In the genomic region with DNA sequence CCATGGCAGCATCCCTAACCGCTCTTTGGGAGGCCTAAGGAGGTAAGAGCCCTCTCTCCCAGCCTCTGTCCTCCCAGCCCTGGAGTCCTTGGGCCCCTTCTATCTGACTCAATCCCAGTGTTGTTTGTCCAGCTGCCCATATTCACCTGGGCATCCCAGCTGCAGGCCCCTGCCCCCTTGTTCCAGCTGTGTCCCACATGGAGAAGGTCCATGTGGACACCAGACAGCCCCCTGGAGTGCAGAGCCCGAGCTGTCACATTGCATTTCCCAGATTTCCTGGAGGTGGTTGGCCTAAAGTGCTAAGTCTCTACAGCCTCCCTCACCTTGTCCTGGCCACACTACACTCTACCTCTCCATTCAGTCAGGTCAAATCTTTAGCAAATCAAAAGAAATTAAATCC, we compare ENCODE assay signal across 20 cellular contexts. TPM values are rescaled to one million over a fixed set of nuclear protein-coding genes. Genes with fewer than 3 reads are reported as not detected.
A peak's percentile ranks its signal among the peaks of the same experiment; 100 is the strongest.
DNase-seq lines count a peak whose midpoint lies in the region; ATAC-seq, FAIRE-seq and TF ChIP-seq lines count a peak whose summit lies in the region.
"Had no signal": no experiment of that assay in that cellular context is flagged by ENCODE, and none has a peak within 500 bp of the region (broad histone marks: within the 10 kb centered on the region; RNA-seq: fewer than 3 reads in every experiment).

No MANE protein-coding gene starts in this region.

- DNase-seq in left ventricle myocardium inferior (no peak), heart right ventricle (no peak), HepG2 (ENCODE audit: low spot score) (no peak), posterior vena cava (ENCODE audit: low spot score) (peak; percentile 65), AG08396 (ENCODE audit: low spot score) (no peak), activated gamma-delta T cell (lab: John Stamatoyannopoulos, UW) (no peak)
- no peak for DNase-seq in activated CD4-positive, alpha-beta T cell treated with anti-CD3 and anti-CD28 coated beads for 36 hours
- DNase-seq in activated CD8-positive, alpha-beta T cell treated with anti-CD3 and anti-CD28 coated beads, Interleukin-2, amount 10 ng/mL, durations not matched to agents 7 days and 5 days = no peak
- DNase-seq: AML-193; CD4-positive, alpha-beta T cell; NCI-H1048; NCI-H1694; NCI-H2107; NCI-H345; NCI-H69 had no signal

- TF ChIP-seq CTCF in left ventricle myocardium inferior (IDR thresholded peaks at IDR 0.05; ENCODE audit: borderline replicate concordance) (no peak), heart right ventricle (IDR thresholded peaks at IDR 0.05) (no peak), HepG2 (CRISPR knock-in tag; IDR thresholded peaks at IDR 0.05) (0 out of 2 replicates have a peak, but pooled peaks have one; percentile 2)

- H3K4me1 Mint-ChIP-seq in activated CD4-positive, alpha-beta T cell treated with anti-CD3 and anti-CD28 coated beads for 36 hours = peaks cover 16% of the 10 kb centered on the region
- peaks cover 45% of the 10 kb centered on the region for H3K4me1 Mint-ChIP-seq in activated CD8-positive, alpha-beta T cell treated with anti-CD3 and anti-CD28 coated beads, Interleukin-2, amount 10 ng/mL, durations not matched to agents 7 days and 5 days (ENCODE audit: low read depth)

- no peak for TF ChIP-seq EP300 in HepG2 (IDR thresholded peaks at IDR 0.05; ENCODE audit: low read depth in 2 of 2, low read length in 2 of 2)
- no peak for TF ChIP-seq EP300 in HepG2 (CRISPR knock-in tag; IDR thresholded peaks at IDR 0.05; ENCODE audit: borderline replicate concordance)

- in situ Hi-C loops in HepG2 (cut with HindIII; ENCODE audit: extremely low pct_ligation_motif_present, low pct_unique_long_range_greater_than_20kb) = no loop called here

- no peaks in the 10 kb centered on the region for H3K36me3 Mint-ChIP-seq in activated CD4-positive, alpha-beta T cell treated with anti-CD3 and anti-CD28 coated beads for 36 hours (ENCODE audit: low read depth)
- H3K36me3 Mint-ChIP-seq in activated CD8-positive, alpha-beta T cell treated with anti-CD3 and anti-CD28 coated beads, Interleukin-2, amount 10 ng/mL, durations not matched to agents 7 days and 5 days (ENCODE audit: low read depth) = no peaks in the 10 kb centered on the region

- no TSS peak for BruUV-seq in HepG2 (replicated peaks; lab: Mats Ljungman, UMichigan)

- intact Hi-C loops in left ventricle myocardium inferior (cut with micrococcal nuclease) (no loop called here), heart right ventricle (cut with DNase I) (no loop called here), HepG2 (cut with micrococcal nuclease; ENCODE audit: unreplicated experiment) (loop anchor here (5.0 kb wide), 1 partner anchor 66 kb away; no protein-coding TSS in a partner anchor), posterior vena cava (cut with DNase I) (no loop called here)
- intact Hi-C loops in activated CD4-positive, alpha-beta T cell treated with anti-CD3 and anti-CD28 coated beads for 36 hours (cut with DNase I, micrococcal nuclease) = no loop called here

- H3K4me1 ChIP-seq in left ventricle myocardium inferior (peaks cover 58% of the 10 kb centered on the region), heart right ventricle (peaks cover 10 to 57% (median 44%) of the 10 kb centered on the region in 9 donors), HepG2 (ENCODE audit: insufficient read depth, low read length) (peaks cover 93% of the 10 kb centered on the region)

- no peaks in the 10 kb centered on the region for H3K9me3 Mint-ChIP-seq in activated CD4-positive, alpha-beta T cell treated with anti-CD3 and anti-CD28 coated beads for 36 hours (ENCODE audit: low read depth)
- H3K9me3 Mint-ChIP-seq in activated CD8-positive, alpha-beta T cell treated with anti-CD3 and anti-CD28 coated beads, Interleukin-2, amount 10 ng/mL, durations not matched to agents 7 days and 5 days (ENCODE audit: insufficient read depth) = no peaks in the 10 kb centered on the region
- H3K9me3 Mint-ChIP-seq: CD4-positive, alpha-beta T cell; GM23338 had no signal

- no peak overlapping the region for H3K27ac Mint-ChIP-seq in activated CD4-positive, alpha-beta T cell treated with anti-CD3 and anti-CD28 coated beads for 36 hours
- no peak overlapping the region for H3K27ac Mint-ChIP-seq in activated CD8-positive, alpha-beta T cell treated with anti-CD3 and anti-CD28 coated beads, Interleukin-2, amount 10 ng/mL, durations not matched to agents 7 days and 5 days
- H3K27ac Mint-ChIP-seq: CD4-positive, alpha-beta T cell; GM23338 had no signal

- no peaks in the 10 kb centered on the region for H3K79me2 ChIP-seq in HepG2 (ENCODE audit: insufficient read depth, low read length)

- H3K27me3 ChIP-seq in left ventricle myocardium inferior (ENCODE audit: low read depth) (no peaks in the 10 kb centered on the region), heart right ventricle (no peaks in the 10 kb centered on the region), HepG2 (ENCODE audit: control insufficient read depth in 1 of 2, insufficient read depth in 2 of 2, low read length in 2 of 2) (no peaks in the 10 kb centered on the region; a peak in 1 of 5 replicates)

- H2AFZ ChIP-seq in HepG2 (ENCODE audit: low read length) = no peak overlapping the region
- H2AFZ ChIP-seq: GM23338 had no signal

- TF ChIP-seq RAD21 in HepG2 (CRISPR knock-in tag; IDR thresholded peaks at IDR 0.05) = no peak

- H3K4me3 Mint-ChIP-seq in activated CD4-positive, alpha-beta T cell treated with anti-CD3 and anti-CD28 coated beads for 36 hours = no peak overlapping the region
- no peak overlapping the region for H3K4me3 Mint-ChIP-seq in activated CD8-positive, alpha-beta T cell treated with anti-CD3 and anti-CD28 coated beads, Interleukin-2, amount 10 ng/mL, durations not matched to agents 7 days and 5 days
- H3K4me3 Mint-ChIP-seq: CD4-positive, alpha-beta T cell; GM23338 had no signal

- FAIRE-seq in HepG2 (lab: Jason Lieb, UNC) = no peak
- FAIRE-seq: A204.1, HTR-8/SVneo, K562 had no signal

- no peaks in the 10 kb centered on the region for H3K27me3 Mint-ChIP-seq in activated CD4-positive, alpha-beta T cell treated with anti-CD3 and anti-CD28 coated beads for 36 hours
- peaks cover 2% of the 10 kb centered on the region for H3K27me3 Mint-ChIP-seq in activated CD8-positive, alpha-beta T cell treated with anti-CD3 and anti-CD28 coated beads, Interleukin-2, amount 10 ng/mL, durations not matched to agents 7 days and 5 days (ENCODE audit: low read depth)
- H3K27me3 Mint-ChIP-seq: CD4-positive, alpha-beta T cell had no signal

- ATAC-seq in heart right ventricle (no peak), HepG2 (no peak)
- ATAC-seq in activated CD4-positive, alpha-beta T cell treated with anti-CD3 and anti-CD28 coated beads for 36 hours = no peak
- ATAC-seq in activated CD8-positive, alpha-beta T cell treated with anti-CD3 and anti-CD28 coated beads, Interleukin-2, amount 10 ng/mL, durations not matched to agents 7 days and 5 days = no peak
- ATAC-seq: GM23338, K562 had no signal

- no peak overlapping the region for H3K4me3 ChIP-seq in left ventricle myocardium inferior
- H3K4me3 ChIP-seq in heart right ventricle = no peak overlapping the region
- no peak overlapping the region for H3K4me3 ChIP-seq in HepG2 (replicated peaks in 1 of 3; ENCODE audit: insufficient read depth in 1 of 3, low read depth in 2 of 3, low read length in 3 of 3)
- H3K4me3 ChIP-seq: GM23338, K562, SK-N-MC had no signal

- WGBS in heart right ventricle, 2 donors = 93 to 97% methylated on average over 2 of the region's 2 CpGs
- WGBS in HepG2 (ENCODE audit: low lambda C conversion rate) = 97% methylated on average over 2 of the region's 2 CpGs

- POLR2A ChIA-PET in HepG2 (lab: Yijun Ruan, JAX) = interaction anchor here (1.7 to 2.2 kb wide), 4 partner anchors 11 to 36 kb away, joined by 6 to 14 read pairs (median 8); no protein-coding TSS in a partner anchor
- POLR2A ChIA-PET in activated CD4-positive, alpha-beta T cell treated with anti-CD3 and anti-CD28 coated beads for 36 hours (lab: Charles Lee) = interaction anchor here (2.0 kb wide), 1 partner anchor 12 kb away, joined by 6 read pairs; no protein-coding TSS in a partner anchor
- POLR2A ChIA-PET in activated CD8-positive, alpha-beta T cell treated with anti-CD3 and anti-CD28 coated beads, Interleukin-2, amount 10 ng/mL, durations not matched to agents 7 days and 5 days (lab: Charles Lee) = interaction anchor here (0.5 to 0.8 kb wide), 2 partner anchors 12 to 140 kb away, joined by 3 to 4 read pairs; no protein-coding TSS in a partner anchor

- H3K9me3 ChIP-seq in left ventricle myocardium inferior (replicated peaks) (no peaks in the 10 kb centered on the region), heart right ventricle (no peaks in the 10 kb centered on the region), HepG2 (ENCODE audit: low read length) (no peaks in the 10 kb centered on the region)

- no peaks in the 10 kb centered on the region for H3K36me3 ChIP-seq in left ventricle myocardium inferior
- no peaks in the 10 kb centered on the region for H3K36me3 ChIP-seq in heart right ventricle
- H3K36me3 ChIP-seq in HepG2 (replicated peaks in 1 of 2; ENCODE audit: control insufficient read depth in 1 of 2, insufficient read depth in 2 of 2, low read length in 2 of 2) = no peaks in the 10 kb centered on the region

- H4K20me1 ChIP-seq in HepG2 (ENCODE audit: insufficient read depth, low read length) = no peaks in the 10 kb centered on the region

- no peak overlapping the region for H3K9ac ChIP-seq in HepG2 (ENCODE audit: insufficient read depth, low read depth, low read length)

- TF ChIP-seq POLR2A in HepG2 (IDR thresholded peaks at IDR 0.05; ENCODE audit: insufficient read depth in 1 of 2, low read depth in 2 of 2, low read length in 2 of 2) = no peak

- H3K27ac ChIP-seq in left ventricle myocardium inferior (replicated peaks) (peak overlapping the region; percentile 89), heart right ventricle (peak overlapping the region in 5 of 10 donors; percentile 61 to 87 (median 85)), HepG2 (ENCODE audit: extremely low read length, insufficient read depth, low read length) (no peak overlapping the region)

- CTCF ChIA-PET in HepG2 (lab: Yijun Ruan, JAX; ENCODE audit: low intra/inter-chr PET ratio, low total read pairs) = no interaction called here
- CTCF ChIA-PET in activated CD4-positive, alpha-beta T cell treated with anti-CD3 and anti-CD28 coated beads for 36 hours (lab: Charles Lee) = interaction anchor here (0.6 to 1.6 kb wide), 6 partner anchors 12 to 174 kb away, joined by 3 to 9 read pairs (median 4); no protein-coding TSS in a partner anchor
- CTCF ChIA-PET in activated CD8-positive, alpha-beta T cell treated with anti-CD3 and anti-CD28 coated beads, Interleukin-2, amount 10 ng/mL, durations not matched to agents 7 days and 5 days (lab: Charles Lee) = interaction anchor here (0.8 to 2.2 kb wide), 8 partner anchors 9 to 174 kb away, joined by 3 to 17 read pairs (median 4); no protein-coding TSS in a partner anchor

- H3K4me2 ChIP-seq in HepG2 (ENCODE audit: low read depth, low read length) = no peak overlapping the region
- H3K4me2 ChIP-seq: GM23338 had no signal

RNA-seq across cellular contexts. Expression of a gene that starts 42.5 kb away (rescaled TPM):
- total RNA-seq in left ventricle myocardium inferior = 2.2 TPM
- total RNA-seq in heart right ventricle = 10 to 100 TPM in 1 of 10 donors, 1 to 10 TPM in 9; 1.0 to 13.0 (median 2.1) TPM
- polyA plus RNA-seq in heart right ventricle = 1 to 10 TPM; 1.0 to 1.3 TPM
- 8.6 and 9.4 TPM in 2 replicates for total RNA-seq in HepG2 (2016; rRNA removed; fragmentation: Illumina TruSeq; extraction: Trizol)
- 1.8 and 2.1 TPM in 2 replicates for total RNA-seq in HepG2 (2016; cell fraction: cytosol; rRNA removed; fragmentation: Illumina TruSeq; extraction: Trizol; ENCODE audit: low read depth)
- total RNA-seq in HepG2 (2016; cell fraction: insoluble cytoplasmic fraction; rRNA removed; fragmentation: Illumina TruSeq; extraction: Trizol) = 6.4 and 9.6 TPM in 2 replicates
- 4.3 and 5.2 TPM in 2 replicates for total RNA-seq in HepG2 (2016; cell fraction: membrane; rRNA removed; fragmentation: Illumina TruSeq; extraction: Trizol)
- 10.2 and 10.4 TPM in 2 replicates for total RNA-seq in HepG2 (2016; cell fraction: nucleus; rRNA removed; fragmentation: Illumina TruSeq; extraction: Trizol)
- polyA plus RNA-seq in HepG2 (2011; rRNA removed) = 5.8 and 9.1 TPM in 2 replicates
- polyA plus RNA-seq in HepG2 (2011; cell fraction: cytosol; rRNA removed) = 4.3 and 4.7 TPM in 2 replicates
- polyA plus RNA-seq in HepG2 (2011; cell fraction: nucleus; rRNA removed) = 34.6 and 36.0 TPM in 2 replicates
- 9.7 and 12.9 TPM in 2 replicates for polyA plus RNA-seq in HepG2 (2012)
- polyA plus RNA-seq in HepG2 (2016; cell fraction: cytosol; fragmentation: Illumina TruSeq; extraction: Trizol; ENCODE audit: low read depth) = 1.3 TPM in 2 replicates
- 4.3 and 6.8 TPM in 2 replicates for polyA plus RNA-seq in HepG2 (2016; cell fraction: insoluble cytoplasmic fraction; fragmentation: Illumina TruSeq; extraction: Trizol; ENCODE audit: low read depth)
- 3.3 TPM in 2 replicates for polyA plus RNA-seq in HepG2 (2016; cell fraction: membrane; fragmentation: Illumina TruSeq; extraction: Trizol; ENCODE audit: low read depth)
- 14.7 and 15.0 TPM in 2 replicates for polyA plus RNA-seq in HepG2 (2016; cell fraction: nucleus; fragmentation: Illumina TruSeq; extraction: Trizol; ENCODE audit: insufficient read depth, low read depth)
- 3.6 and 13.9 TPM in 2 replicates for polyA minus RNA-seq in HepG2 (2011; rRNA and poly(A)+ RNA removed; ENCODE audit: low replicate concordance)
- 5.2 and 5.3 TPM in 2 replicates for polyA minus RNA-seq in HepG2 (2011; cell fraction: cytosol; rRNA and poly(A)+ RNA removed)
- polyA minus RNA-seq in HepG2 (2011; cell fraction: nucleus; rRNA and poly(A)+ RNA removed) = 11.6 and 16.2 TPM in 2 replicates
- total RNA-seq in posterior vena cava = 10 to 100 TPM in 1 of 2 donors, 1 to 10 TPM in 1; 5.8 to 10.5 TPM
- 100 to 1,000 TPM; 232 to 274 TPM for total RNA-seq in activated CD4-positive, alpha-beta T cell treated with anti-CD3 and anti-CD28 coated beads for 36 hours
- 100 to 1,000 TPM; 394 to 404 TPM for total RNA-seq in activated CD8-positive, alpha-beta T cell treated with anti-CD3 and anti-CD28 coated beads, Interleukin-2, amount 10 ng/mL, durations not matched to agents 7 days and 5 days

Comparison
In these comparisons a context has a peak if more than half of its experiments do, and no peak if none do; other contexts are left out.
1. RNA of a gene that starts 42.5 kb away (total RNA-seq): 394 to 404 TPM in activated CD8-positive, alpha-beta T cell treated with anti-CD3 and anti-CD28 coated beads, Interleukin-2, amount 10 ng/mL, durations not matched to agents 7 days and 5 days and 232 to 274 TPM in activated CD4-positive, alpha-beta T cell treated with anti-CD3 and anti-CD28 coated beads for 36 hours; 5.8 to 10.5 TPM in posterior vena cava, 1.8 to 10.4 TPM in HepG2, 1.0 to 13.0 TPM in heart right ventricle and 2.2 TPM in left ventricle myocardium inferior (single experiment); every median in the first group is over 10 times any median in the second.